11 cellular contexts compared by ENCODE assay signal in genomic region chr12:49647827-49648721, GRCh38. TPM values are rescaled to one million over a fixed set of nuclear protein-coding genes. Genes with fewer than 3 reads are reported as not detected.
A peak's percentile ranks its signal among the peaks of the same experiment; 100 is the strongest.
DNase-seq lines count a peak whose midpoint lies in the region; ATAC-seq and TF ChIP-seq lines count a peak whose summit lies in the region.
"Had no signal": no experiment of that assay in that cellular context is flagged by ENCODE, and none has a peak within 500 bp of the region (broad histone marks: within the 10 kb centered on the region; RNA-seq: fewer than 3 reads in every experiment).

No MANE protein-coding gene starts in this region.

- H3K36me3 ChIP-seq in heart left ventricle (peaks cover 0 to 97% (median 92%) of the 10 kb centered on the region in 9 donors), ascending aorta (peaks cover 29 to 76% of the 10 kb centered on the region in 2 donors), upper lobe of left lung (peaks cover 0 to 84% (median 44%) of the 10 kb centered on the region in 4 donors)

- TF ChIP-seq POLR2A in heart left ventricle (IDR thresholded peaks at IDR 0.05) (no peak), upper lobe of left lung (IDR thresholded peaks at IDR 0.05) (no peak)

- H3K27me3 ChIP-seq in heart left ventricle, result no peaks in the 10 kb centered on the region
- no peaks in the 10 kb centered on the region for H3K27me3 ChIP-seq in ascending aorta
- H3K27me3 ChIP-seq in upper lobe of left lung, result no peaks in the 10 kb centered on the region

- no peak for ATAC-seq in heart left ventricle
- ATAC-seq in upper lobe of left lung (ENCODE audit: low FRiP score in 2 of 2), result no peak
- no peak for ATAC-seq in GM21529 (IDR thresholded peaks at IDR 0.05; ENCODE audit: unreplicated experiment)
- no peak for ATAC-seq in GM19463 (IDR thresholded peaks at IDR 0.05; ENCODE audit: unreplicated experiment)
- ATAC-seq in HG03280 (IDR thresholded peaks at IDR 0.05; ENCODE audit: unreplicated experiment), result no peak

- peaks cover 0 to 58% (median 40%) of the 10 kb centered on the region in 12 donors for H3K4me1 ChIP-seq in heart left ventricle
- H3K4me1 ChIP-seq in ascending aorta, result peaks cover 0 to 19% of the 10 kb centered on the region in 2 donors
- peaks cover 42 to 51% (median 48%) of the 10 kb centered on the region in 4 donors for H3K4me1 ChIP-seq in upper lobe of left lung

- H3K4me3 ChIP-seq in heart left ventricle (no peak overlapping the region), ascending aorta (no peak overlapping the region), upper lobe of left lung (no peak overlapping the region)

- TF ChIP-seq EP300 in upper lobe of left lung (IDR thresholded peaks at IDR 0.05), result no peak

- H3K9me3 ChIP-seq in heart left ventricle (no peaks in the 10 kb centered on the region), ascending aorta (no peaks in the 10 kb centered on the region), upper lobe of left lung (no peaks in the 10 kb centered on the region)

- intact Hi-C loops in heart left ventricle (cut with DNase I) (loop anchor here in 2 of 10 donors (2.0 to 10.0 kb wide), 2 partner anchors 25 to 187 kb away; no protein-coding TSS in a partner anchor), cardiac septum (cut with DNase I) (loop anchor here (10.0 kb wide), 1 partner anchor 187 kb away; no protein-coding TSS in a partner anchor), ascending aorta (cut with DNase I) (loop anchor here (10.0 kb wide), 1 partner anchor 197 kb away; the partner anchor contains the start of gene BCDIN3D)

- no peak for TF ChIP-seq CTCF in heart left ventricle (IDR thresholded peaks at IDR 0.05)
- TF ChIP-seq CTCF in ascending aorta (IDR thresholded peaks at IDR 0.05), result no peak
- TF ChIP-seq CTCF in upper lobe of left lung (IDR thresholded peaks at IDR 0.05), result no peak

- DNase-seq in heart left ventricle (no peak), cardiac septum (ENCODE audit: low spot score) (no peak), ascending aorta (ENCODE audit: low spot score in 2 of 2) (no peak), myocyte (ENCODE audit: low read depth) (peak; percentile 57), upper lobe of left lung (peak in 1 of 2 donors; percentile 60)
- DNase-seq: NCI-H187, T1000 had no signal

- 56 to 79% (median 66%) methylated on average over 15 of the region's 15 CpGs for WGBS in heart left ventricle, 4 donors
- 65 to 76% methylated on average over 9 to 15 of the region's 15 CpGs for WGBS in upper lobe of left lung, 2 donors

- H3K27ac ChIP-seq in heart left ventricle (peak overlapping the region in 11 of 12 donors; percentile 53 to 86 (median 76)), ascending aorta (peak overlapping the region; percentile 58 to 72), upper lobe of left lung (peak overlapping the region; percentile 69 to 86 (median 77))
- H3K27ac ChIP-seq: C4-2B had no signal

RNA-seq across cellular contexts. Expression of gene PRPF40B, which starts 24.7 kb away (rescaled TPM):
- 10 to 100 TPM; 12.7 to 25.5 (median 20.9) TPM for total RNA-seq in heart left ventricle
- polyA plus RNA-seq in heart left ventricle, result 10 to 100 TPM; 12.0 to 21.1 TPM
- total RNA-seq in cardiac septum, result 30.1 TPM
- 9.5 TPM for total RNA-seq in ascending aorta
- total RNA-seq in myocyte, result 12.4 and 14.7 TPM in 2 replicates
- 17.3 TPM for polyA plus RNA-seq in myocyte (2012)
- total RNA-seq in upper lobe of left lung, result 10 to 100 TPM; 10.8 to 63.9 (median 16.9) TPM

RNA-seq across cellular contexts. Expression of gene FAM186B, which starts 42.6 kb away (rescaled TPM):
- total RNA-seq in heart left ventricle (under 1 TPM; 0.23 to 0.78 (median 0.48) TPM), cardiac septum (0.48 TPM), ascending aorta (not detected), myocyte (0.10 and 0.27 TPM in 2 replicates), upper lobe of left lung (1 to 10 TPM in 2 of 6 donors, under 1 TPM in 4; 0.20 to 3.1 (median 0.73) TPM)
- polyA plus RNA-seq in heart left ventricle, result under 1 TPM; 0.17 to 0.30 TPM
- polyA plus RNA-seq in myocyte (2012), result 0.79 TPM

RNA-seq across cellular contexts. Expression of gene FMNL3, which starts 59.1 kb away (rescaled TPM):
- 10 to 100 TPM in 7 of 9 donors, 1 to 10 TPM in 2; 8.7 to 33.9 (median 14.3) TPM for total RNA-seq in heart left ventricle
- 1 to 10 TPM; 5.9 to 7.8 TPM for polyA plus RNA-seq in heart left ventricle
- 19.8 TPM for total RNA-seq in cardiac septum
- 30.4 TPM for total RNA-seq in ascending aorta
- total RNA-seq in myocyte, result 16.7 and 18.8 TPM in 2 replicates
- 18.0 TPM for polyA plus RNA-seq in myocyte (2012)
- 10 to 100 TPM; 13.0 to 46.7 (median 29.4) TPM for total RNA-seq in upper lobe of left lung
